In genomic region chr22:40331706-40332105, GRCh38 we compare ENCODE assay signal across 1 cellular context.
TF ChIP-seq lines count a peak whose summit lies in the region.

No MANE protein-coding gene starts in this region.

TF ChIP-seq in IMR-90, 13 proteins besides CTCF, POLR2A, EP300 and RAD21:
- TF ChIP-seq MAZ (IDR thresholded peaks at IDR 0.05; ENCODE audit: borderline replicate concordance, low read depth, low read length) = no peak
- no peak for TF ChIP-seq MAFK (IDR thresholded peaks at IDR 0.05; ENCODE audit: low read depth, low read length)
- no peak for TF ChIP-seq FOS (IDR thresholded peaks at IDR 0.05; ENCODE audit: low read depth, low read length)
- no peak for TF ChIP-seq NFE2L2 (IDR thresholded peaks at IDR 0.05; ENCODE audit: low read depth, low read length)
- no peak for TF ChIP-seq CHD1 (IDR thresholded peaks at IDR 0.05; ENCODE audit: low read depth, low read length)
- TF ChIP-seq RFX5 (IDR thresholded peaks at IDR 0.05; ENCODE audit: low read depth, low read length) = no peak
- TF ChIP-seq USF2 (IDR thresholded peaks at IDR 0.05; ENCODE audit: low read depth, low read length) = no peak
- TF ChIP-seq CEBPB (IDR thresholded peaks at IDR 0.05; ENCODE audit: low read depth, low read length) = no peak
- no peak for TF ChIP-seq ELK1 (IDR thresholded peaks at IDR 0.05; ENCODE audit: borderline replicate concordance, low read depth, low read length)
- no peak for TF ChIP-seq MXI1 (IDR thresholded peaks at IDR 0.05; ENCODE audit: borderline replicate concordance, low read depth, low read length)
- TF ChIP-seq BHLHE40 (IDR thresholded peaks at IDR 0.05; ENCODE audit: low read depth, low read length) = no peak
- no peak for TF ChIP-seq RCOR1 (IDR thresholded peaks at IDR 0.05; ENCODE audit: insufficient replicate concordance, low read length)
- no peak for TF ChIP-seq SMC3 (IDR thresholded peaks at IDR 0.05; ENCODE audit: low read depth, low read length)
